ENCODE assay signal across 20 cellular contexts in the genomic region with DNA sequence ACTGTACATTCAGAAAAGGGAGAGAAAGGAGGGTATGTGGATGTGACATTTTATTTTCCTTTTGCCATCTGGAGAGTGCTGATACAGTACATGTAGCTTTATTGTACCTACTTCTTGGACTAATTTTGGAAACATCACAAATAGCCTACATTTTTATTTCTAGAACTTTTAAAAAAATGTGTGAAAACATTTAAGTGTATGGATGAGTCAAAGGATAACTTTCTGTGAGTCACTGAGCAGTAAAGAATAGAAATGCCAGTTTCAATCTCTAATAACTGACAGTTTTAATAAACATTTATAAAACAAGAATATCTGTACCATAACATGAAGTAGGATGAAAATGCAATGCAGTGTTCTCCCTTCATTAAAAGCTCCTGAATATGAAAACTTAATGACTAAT.
A peak's percentile ranks its signal among the peaks of the same experiment; 100 is the strongest.
DNase-seq lines count a peak whose midpoint lies in the region; ATAC-seq and TF ChIP-seq lines count a peak whose summit lies in the region.
"Had no signal": no experiment of that assay in that cellular context is flagged by ENCODE, and none has a peak within 500 bp of the region (broad histone marks: within the 10 kb centered on the region; RNA-seq: fewer than 3 reads in every experiment).

No MANE protein-coding gene starts in this region.

- no peaks in the 10 kb centered on the region for H3K4me1 ChIP-seq in gastrocnemius medialis

- no peaks in the 10 kb centered on the region for H3K9me3 ChIP-seq in gastrocnemius medialis

- no peak for TF ChIP-seq POLR2A in gastrocnemius medialis (IDR thresholded peaks at IDR 0.05)

- DNase-seq in NCI-H748 treated with DMSO at 0.1 percent for 48 hours (lab: John Stamatoyannopoulos, UW) = no peak
- no peak for DNase-seq in NCI-H1048 (lab: John Stamatoyannopoulos, UW)
- no peak for DNase-seq in gastrocnemius medialis
- DNase-seq: C1 segment of cervical spinal cord; CD8-positive, alpha-beta memory T cell; DMS53; EL; GM23248; HCEC 1CT; Karpas-422; NCI-H1436 treated with DMSO at 0.1 percent for 48 hours; NCI-H2029; NCI-H2171; NCI-H446 treated with DMSO at 0.1 percent for 48 hours; SHP77 had no signal

- no peak for TF ChIP-seq CTCF in gastrocnemius medialis (IDR thresholded peaks at IDR 0.05 in 4 of 5, conservative IDR thresholded peaks at IDR 0.05 in 1 of 5)

- H3K4me3 ChIP-seq in gastrocnemius medialis = no peak overlapping the region
- H3K4me3 ChIP-seq: GM23248, SK-N-MC had no signal

- ATAC-seq in GM18867 (IDR thresholded peaks at IDR 0.05; ENCODE audit: unreplicated experiment) (peak; percentile 56), HG02798 (IDR thresholded peaks at IDR 0.05; ENCODE audit: poor library complexity, unreplicated experiment) (peak; percentile 57), HG03520 (IDR thresholded peaks at IDR 0.05; ENCODE audit: unreplicated experiment) (peak; percentile 38), GM21390 (IDR thresholded peaks at IDR 0.05; ENCODE audit: unreplicated experiment) (no peak), gastrocnemius medialis (no peak)

- H3K27ac ChIP-seq in gastrocnemius medialis = no peak overlapping the region
- H3K27ac ChIP-seq: GM23248, SK-N-MC had no signal

- intact Hi-C loops in gastrocnemius medialis (cut with DNase I; ENCODE audit: low total_unique reads) = no loop called here

- in situ Hi-C loops in gastrocnemius medialis (cut with MboI; ENCODE audit: low sequenced_read_pairs in 4 of 4) = no loop called here

- no peaks in the 10 kb centered on the region for H3K36me3 ChIP-seq in gastrocnemius medialis

- H3K27me3 ChIP-seq in gastrocnemius medialis = no peaks in the 10 kb centered on the region

Comparison
In these comparisons a context has a peak if more than half of its experiments do, and no peak if none do; other contexts are left out.
1. ATAC-seq: peak in GM18867 (single experiment), HG02798 (single experiment) and HG03520 (single experiment); none in GM21390 (single experiment) and gastrocnemius medialis (0 of 2).